In the genomic region with DNA sequence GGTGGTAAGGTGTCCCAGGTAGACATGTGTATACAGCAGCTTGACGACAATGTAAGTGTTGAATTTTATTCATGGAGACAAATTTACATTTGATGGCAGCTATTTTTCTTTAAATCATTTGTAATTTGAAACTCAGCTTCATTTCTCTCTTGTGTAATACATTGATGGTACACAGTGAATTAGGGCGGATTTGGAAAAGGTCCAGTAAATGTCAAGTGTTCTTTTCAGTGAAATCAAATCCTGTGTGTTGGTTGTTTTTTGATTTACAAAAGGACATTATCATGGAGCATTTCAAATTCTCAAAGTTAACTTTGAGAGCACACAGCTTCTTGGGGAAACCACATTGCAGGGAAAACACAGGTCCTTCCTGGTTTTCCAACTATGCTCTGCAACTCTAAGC, we compare ENCODE assay signal across 1 cellular context.
TF ChIP-seq lines count a peak whose summit lies in the region.

No MANE protein-coding gene starts in this region.

TF ChIP-seq in endothelial cell of umbilical vein, 7 proteins besides CTCF, POLR2A, EP300 and RAD21 (continued from another document):
- TF ChIP-seq, protein P1, sequence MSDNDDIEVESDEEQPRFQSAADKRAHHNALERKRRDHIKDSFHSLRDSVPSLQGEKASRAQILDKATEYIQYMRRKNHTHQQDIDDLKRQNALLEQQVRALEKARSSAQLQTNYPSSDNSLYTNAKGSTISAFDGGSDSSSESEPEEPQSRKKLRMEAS (IDR thresholded peaks at IDR 0.05; ENCODE audit: insufficient read depth, insufficient read length) = no peak
